18 cellular contexts compared by ENCODE assay signal in the genomic region with DNA sequence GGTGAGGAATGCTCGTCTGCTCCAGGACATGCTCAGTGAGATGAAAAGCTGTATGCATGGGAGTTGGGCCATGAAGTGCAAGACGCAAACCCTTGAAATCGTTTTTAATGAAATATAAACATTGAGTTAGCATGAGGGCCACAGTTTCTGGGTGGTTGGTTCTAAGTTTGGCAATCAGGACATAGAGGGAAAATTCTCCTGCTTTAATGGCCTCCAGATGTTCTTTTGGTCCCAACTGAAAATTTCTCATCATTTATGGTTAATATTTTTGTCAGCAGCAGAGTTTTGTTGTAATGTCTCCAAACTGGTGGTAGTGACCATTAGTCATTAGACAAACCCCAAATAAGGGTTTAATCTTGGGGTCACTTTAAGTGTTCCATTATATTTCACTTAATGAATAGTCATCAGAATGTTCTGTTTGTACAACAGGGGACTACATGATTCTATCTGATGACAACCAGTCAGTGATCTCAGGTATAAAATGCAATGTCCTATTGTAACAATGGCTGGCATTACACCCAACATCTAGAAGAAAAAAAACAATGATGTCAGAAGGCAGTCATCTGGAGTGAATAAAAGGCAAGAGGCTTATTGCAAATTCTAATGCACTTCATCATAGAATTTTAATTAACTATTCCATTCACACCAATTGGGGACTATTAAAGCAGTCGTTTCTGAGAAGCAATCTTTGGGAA.
DNase-seq lines count a peak whose midpoint lies in the region; ATAC-seq and TF ChIP-seq lines count a peak whose summit lies in the region.
"Had no signal": no experiment of that assay in that cellular context is flagged by ENCODE, and none has a peak within 500 bp of the region (broad histone marks: within the 10 kb centered on the region; RNA-seq: fewer than 3 reads in every experiment).

No MANE protein-coding gene starts in this region.

- H3K27ac ChIP-seq in mammary epithelial cell (ENCODE audit: insufficient read depth, low read depth, low read length) = peak overlapping the region; percentile 70
- no peak overlapping the region for H3K27ac ChIP-seq in breast epithelium
- H3K27ac ChIP-seq: hepatocyte, WERI-Rb-1 had no signal

- TF ChIP-seq POLR2A in breast epithelium (IDR thresholded peaks at IDR 0.05) = no peak

- TF ChIP-seq CTCF in mammary epithelial cell (conservative IDR thresholded peaks at IDR 0.05 in 1 of 2, IDR thresholded peaks at IDR 0.05 in 1 of 2; ENCODE audit: extremely low read depth in 1 of 2, insufficient read depth in 1 of 2, low read depth in 1 of 2, low read length in 2 of 2) (no peak), breast epithelium (IDR thresholded peaks at IDR 0.05) (no peak)

- H3K27me3 ChIP-seq in mammary epithelial cell (ENCODE audit: insufficient read depth, low read length) (no peaks in the 10 kb centered on the region), breast epithelium (no peaks in the 10 kb centered on the region)
- H3K27me3 ChIP-seq: hepatocyte, transverse colon had no signal

- dilution Hi-C loops in mammary epithelial cell (cut with HindIII; ENCODE audit: low sequenced_read_pairs) = no loop called here

- DNase-seq in mammary epithelial cell (peak; percentile 56), breast epithelium (ENCODE audit: low spot score in 2 of 2) (no peak), dedifferentiated amniotic fluid mesenchymal stem cell (ENCODE audit: extremely low spot score) (peak; percentile 86), kidney tubule cell (ENCODE audit: low spot score) (peak; percentile 81), RPMI8226 (no peak)
- DNase-seq in activated T-cell treated with anti-CD3 and anti-CD28 coated beads, Interleukin-2, amount 50 U/mL, for 24 hours = no peak
- DNase-seq: 8988T; activated gamma-delta T cell treated with Interleukin-2 at 50 U/mL for 16 hours; GOT3; naive B cell; NCI-H1048; stimulated activated CD8-positive, alpha-beta memory T cell treated with anti-CD3 and anti-CD28 coated beads, Interleukin-4, amount 100 ng/mL, for 48 hours; transverse colon; WERI-Rb-1 had no signal

- H3K9ac ChIP-seq in mammary epithelial cell (ENCODE audit: insufficient read depth, low read length) = peak overlapping the region; percentile 11

- H3K79me2 ChIP-seq in mammary epithelial cell (ENCODE audit: insufficient read depth, low read length) = no peaks in the 10 kb centered on the region
- H3K79me2 ChIP-seq: hepatocyte had no signal

- H3K4me1 Mint-ChIP-seq in activated T-cell treated with anti-CD3 and anti-CD28 coated beads, Interleukin-2, amount 50 U/mL, for 24 hours (ENCODE audit: low read depth) = no peaks in the 10 kb centered on the region
- H3K4me1 Mint-ChIP-seq: naive B cell had no signal

- no peak overlapping the region for H3K4me3 Mint-ChIP-seq in activated T-cell treated with anti-CD3 and anti-CD28 coated beads, Interleukin-2, amount 50 U/mL, for 24 hours
- H3K4me3 Mint-ChIP-seq: IgD-negative memory B cell, naive B cell had no signal

- H3K4me1 ChIP-seq in mammary epithelial cell (ENCODE audit: insufficient read depth, low read length) (peaks cover 54% of the 10 kb centered on the region), breast epithelium (no peaks in the 10 kb centered on the region)

- H4K20me1 ChIP-seq in mammary epithelial cell (ENCODE audit: insufficient read depth, low read length) = no peaks in the 10 kb centered on the region

- CTCF ChIA-PET in mammary epithelial cell (lab: Charles Lee; ENCODE audit: low non-redundant PET) = no interaction called here

- H2AFZ ChIP-seq in mammary epithelial cell (ENCODE audit: low read depth, low read length) = no peak overlapping the region
- H2AFZ ChIP-seq: hepatocyte had no signal

- no peaks in the 10 kb centered on the region for H3K9me3 ChIP-seq in mammary epithelial cell (replicated peaks; ENCODE audit: insufficient read depth, low read length)
- H3K9me3 ChIP-seq in breast epithelium = no peaks in the 10 kb centered on the region
- H3K9me3 ChIP-seq: transverse colon had no signal

- H3K36me3 ChIP-seq in mammary epithelial cell (ENCODE audit: insufficient read depth, low read length) (no peaks in the 10 kb centered on the region), breast epithelium (no peaks in the 10 kb centered on the region)
- H3K36me3 ChIP-seq: transverse colon, WERI-Rb-1 had no signal

- BruUV-seq in mammary epithelial cell (replicated peaks; lab: Mats Ljungman, UMichigan) = no TSS peak

- intact Hi-C loops in mammary epithelial cell (cut with micrococcal nuclease) = loop anchor here (5.0 kb wide), 1 partner anchor 85 kb away; no protein-coding TSS in a partner anchor
- intact Hi-C loops in breast epithelium (cut with DNase I; ENCODE audit: low total_unique reads) = no loop called here

- 75% methylated on average over 4 of the region's 4 CpGs for WGBS in mammary epithelial cell (ENCODE audit: low coverage, missing lambda C conversion rate)

- peak overlapping the region; percentile 28 for H3K4me2 ChIP-seq in mammary epithelial cell (ENCODE audit: insufficient read depth, low read depth, low read length)
- H3K4me2 ChIP-seq: hepatocyte had no signal

- no peaks in the 10 kb centered on the region for H3K9me3 Mint-ChIP-seq in activated T-cell treated with anti-CD3 and anti-CD28 coated beads, Interleukin-2, amount 50 U/mL, for 24 hours
- H3K9me3 Mint-ChIP-seq: IgD-negative memory B cell, naive B cell had no signal

- in situ Hi-C loops in mammary epithelial cell (cut with MboI; ENCODE audit: low sequenced_read_pairs in 2 of 2) = no loop called here

- H3K36me3 Mint-ChIP-seq in activated T-cell treated with anti-CD3 and anti-CD28 coated beads, Interleukin-2, amount 50 U/mL, for 24 hours (ENCODE audit: low read depth) = no peaks in the 10 kb centered on the region
- H3K36me3 Mint-ChIP-seq: IgD-negative memory B cell, naive B cell had no signal

- H3K27me3 Mint-ChIP-seq in activated T-cell treated with anti-CD3 and anti-CD28 coated beads, Interleukin-2, amount 50 U/mL, for 24 hours = peaks cover 27% of the 10 kb centered on the region

- no peak for ATAC-seq in HG02852 (IDR thresholded peaks at IDR 0.05; ENCODE audit: unreplicated experiment)
- no peak for ATAC-seq in HG02840 (IDR thresholded peaks at IDR 0.05; ENCODE audit: low FRiP score, unreplicated experiment)

- H3K4me3 ChIP-seq in mammary epithelial cell (replicated peaks in 1 of 3; ENCODE audit: insufficient read depth in 1 of 3, low read depth in 2 of 3, low read length in 3 of 3) = no peak overlapping the region
- no peak overlapping the region for H3K4me3 ChIP-seq in breast epithelium
- H3K4me3 ChIP-seq: hepatocyte, transverse colon had no signal

- no peak overlapping the region for H3K27ac Mint-ChIP-seq in activated T-cell treated with anti-CD3 and anti-CD28 coated beads, Interleukin-2, amount 50 U/mL, for 24 hours
- H3K27ac Mint-ChIP-seq: IgD-negative memory B cell, naive B cell had no signal

Comparison
In these comparisons a context has a peak if more than half of its experiments do, and no peak if none do; other contexts are left out.
1. DNase-seq: peak in mammary epithelial cell (single experiment), dedifferentiated amniotic fluid mesenchymal stem cell (single experiment) and kidney tubule cell (single experiment); none in breast epithelium (0 of 2), activated T-cell treated with anti-CD3 and anti-CD28 coated beads, Interleukin-2, amount 50 U/mL, for 24 hours (single experiment) and RPMI8226 (single experiment).